ENCODE assay signal across 17 cellular contexts in the genomic region with DNA sequence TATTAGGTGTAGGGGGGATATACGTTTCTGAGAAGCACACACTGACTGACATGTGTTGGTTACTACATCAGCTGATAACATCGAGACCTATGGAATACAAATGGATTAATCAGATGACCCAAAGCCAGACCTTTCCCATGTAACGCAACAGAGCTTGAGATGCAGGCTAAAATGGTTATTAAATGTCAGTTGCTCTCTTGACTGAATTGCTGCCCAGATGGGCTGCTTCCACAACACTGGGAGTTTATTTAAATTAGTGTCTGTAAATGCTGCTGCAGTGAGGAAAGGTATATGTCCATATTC.
DNase-seq lines count a peak whose midpoint lies in the region; ATAC-seq, FAIRE-seq and TF ChIP-seq lines count a peak whose summit lies in the region.
"Had no signal": no experiment of that assay in that cellular context is flagged by ENCODE, and none has a peak within 500 bp of the region (broad histone marks: within the 10 kb centered on the region; RNA-seq: fewer than 3 reads in every experiment).

No MANE protein-coding gene starts in this region.

- intact Hi-C loops in K562 (cut with micrococcal nuclease) = no loop called here
- intact Hi-C loops in prostate gland (cut with DNase I) = no loop called here

- CTCF ChIA-PET in K562 (lab: Yijun Ruan, JAX; ENCODE audit: low intra/inter-chr PET ratio) = no interaction called here

- DNase-seq in NCI-H748 (lab: John Stamatoyannopoulos, UW; ENCODE audit: unreplicated experiment) (peak; percentile 24), NCI-H748 treated with DMSO at 0.1 percent for 48 hours (lab: John Stamatoyannopoulos, UW) (no peak), K562 (ENCODE audit: extremely low read depth in 1 of 4, low spot score in 3 of 4) (no peak), superior temporal gyrus (ENCODE audit: extremely low spot score) (peak; percentile 46), prostate gland (ENCODE audit: low spot score) (no peak), occipital lobe (lab: John Stamatoyannopoulos, UW) (no peak), ecto neural progenitor cell (ENCODE audit: low spot score) (no peak)
- DNase-seq: Caco-2; CD4-positive, CD25-positive, alpha-beta regulatory T cell; EL; KBM-7; NCI-H1048; NCI-H1436 treated with DMSO at 0.1 percent for 48 hours; NCI-H2081 had no signal

- H3K27ac ChIP-seq in K562 (ENCODE audit: extremely low read depth, low read depth, low read length) (no peak overlapping the region), prostate gland (no peak overlapping the region)
- H3K27ac ChIP-seq: 22Rv1 had no signal

- no peaks in the 10 kb centered on the region; the same call in 1 of the 2 replicates for H4K20me1 ChIP-seq in K562 (replicated peaks; ENCODE audit: control insufficient read depth, insufficient read depth, low read length)

- H2AFZ ChIP-seq in K562 (ENCODE audit: low read depth, low read length) = no peak overlapping the region

- H3K27me3 ChIP-seq in K562 (ENCODE audit: control insufficient read depth in 2 of 2, insufficient read depth in 2 of 2, low read length in 2 of 2) = peaks cover 36 to 61% of the 10 kb centered on the region in 2 experiments
- peaks cover 3% of the 10 kb centered on the region for H3K27me3 ChIP-seq in prostate gland (replicated peaks; ENCODE audit: insufficient read depth)

- TF ChIP-seq EP300 in K562 (IDR thresholded peaks at IDR 0.05; ENCODE audit: low read length) = no peak

- ATAC-seq in K562 = no peak

- no peaks in the 10 kb centered on the region for H3K9me1 ChIP-seq in K562 (ENCODE audit: control insufficient read depth, insufficient read depth, low read length)

- no peaks in the 10 kb centered on the region for H3K79me2 ChIP-seq in K562 (ENCODE audit: control insufficient read depth, insufficient read depth, low read length)

- WGBS in K562 (ENCODE audit: insufficient coverage, low coverage, missing lambda C conversion rate) = 1% methylated on average over 3 of the region's 3 CpGs
- WGBS in prostate gland = 67% methylated on average over 3 of the region's 3 CpGs

- FAIRE-seq in K562 (lab: Jason Lieb, UNC) = peak; percentile 40
- FAIRE-seq: GM19239 had no signal

- BruUV-seq in K562 (replicated peaks; lab: Mats Ljungman, UMichigan) = no TSS peak

- in situ Hi-C loops in K562 (cut with MboI) = no loop called here

- POLR2A ChIA-PET in K562 (lab: Yijun Ruan, JAX) = interaction anchor here (1.1 kb wide), 1 partner anchor 33 kb away, joined by 3 read pairs; no protein-coding TSS in a partner anchor

- no peak overlapping the region for H3K4me2 ChIP-seq in K562 (ENCODE audit: insufficient read depth, low read length)

- TF ChIP-seq CTCF in K562 (IDR thresholded peaks at IDR 0.05 in 2 of 3, conservative IDR thresholded peaks at IDR 0.05 in 1 of 3; ENCODE audit: insufficient read depth in 2 of 3, low read depth in 1 of 3, low read length in 3 of 3) (no peak), prostate gland (IDR thresholded peaks at IDR 0.05) (no peak)

- no peak for TF ChIP-seq RAD21 in K562 (CRISPR knock-in tag; conservative IDR thresholded peaks at IDR 0.05 in 1 of 2, IDR thresholded peaks at IDR 0.05 in 1 of 2)

- H3K4me1 ChIP-seq in K562 (replicated peaks in 1 of 2; ENCODE audit: control insufficient read depth in 2 of 2, insufficient read depth in 2 of 2, low read length in 2 of 2) (peaks cover 0 to 9% of the 10 kb centered on the region in 2 experiments; a peak in 1 of 5 replicates), prostate gland (replicated peaks) (peaks cover 3% of the 10 kb centered on the region)

- H3K9me3 ChIP-seq in K562 (replicated peaks; ENCODE audit: control insufficient read depth, insufficient read depth, low read depth, low read length) (no peaks in the 10 kb centered on the region), prostate gland (no peaks in the 10 kb centered on the region)
- H3K9me3 ChIP-seq: Caco-2 had no signal

- no peak overlapping the region for H3K9ac ChIP-seq in K562 (ENCODE audit: insufficient read depth in 1 of 2, low read depth in 2 of 2, low read length in 2 of 2)

- TF ChIP-seq POLR2A in K562 (conservative IDR thresholded peaks at IDR 0.05) (no peak), prostate gland (IDR thresholded peaks at IDR 0.05) (no peak)

- H3K4me3 ChIP-seq in K562 = no peak overlapping the region
- peak overlapping the region; percentile 35 for H3K4me3 ChIP-seq in iPS-11a (ENCODE audit: low read depth, low read length)
- no peak overlapping the region for H3K4me3 ChIP-seq in prostate gland

- H3K36me3 ChIP-seq in K562 (ENCODE audit: control insufficient read depth, insufficient read depth, low read length) (no peaks in the 10 kb centered on the region), prostate gland (no peaks in the 10 kb centered on the region)

TF ChIP-seq in K562, 482 proteins besides CTCF, POLR2A, EP300 and RAD21:
- TF ChIP-seq NR2C2 (CRISPR knock-in tag; IDR thresholded peaks at IDR 0.05) (no peak), NR2C2 (tag; IDR thresholded peaks at IDR 0.05) (no peak), SRSF3 (IDR thresholded peaks at IDR 0.05; ENCODE audit: insufficient read depth, low read length) (no peak), CAMTA2 (CRISPR knock-in tag; conservative IDR thresholded peaks at IDR 0.05) (no peak), HDAC3 (IDR thresholded peaks at IDR 0.05; ENCODE audit: borderline replicate concordance, partially characterized antibody) (no peak), SREBF1 (IDR thresholded peaks at IDR 0.05; ENCODE audit: borderline replicate concordance, low read depth, low read length) (no peak), YY1 (IDR thresholded peaks at IDR 0.05; ENCODE audit: borderline replicate concordance in 1 of 3, control insufficient read depth in 1 of 3, extremely low read depth in 1 of 3, insufficient read depth in 3 of 3, insufficient read length in 1 of 3, insufficient replicate concordance in 2 of 3, low read depth in 1 of 3, low read length in 2 of 3) (no peak), ZNF586 (CRISPR knock-in tag; conservative IDR thresholded peaks at IDR 0.05) (no peak), TRIM28 (IDR thresholded peaks at IDR 0.05) (no peak), NR2F6 (CRISPR knock-in tag; IDR thresholded peaks at IDR 0.05) (no peak), BRD9 (IDR thresholded peaks at IDR 0.05; ENCODE audit: low read depth, partially characterized antibody) (no peak), ZNF263 (CRISPR knock-in tag; IDR thresholded peaks at IDR 0.05; ENCODE audit: borderline replicate concordance) (no peak)
- TF ChIP-seq, protein P1, sequence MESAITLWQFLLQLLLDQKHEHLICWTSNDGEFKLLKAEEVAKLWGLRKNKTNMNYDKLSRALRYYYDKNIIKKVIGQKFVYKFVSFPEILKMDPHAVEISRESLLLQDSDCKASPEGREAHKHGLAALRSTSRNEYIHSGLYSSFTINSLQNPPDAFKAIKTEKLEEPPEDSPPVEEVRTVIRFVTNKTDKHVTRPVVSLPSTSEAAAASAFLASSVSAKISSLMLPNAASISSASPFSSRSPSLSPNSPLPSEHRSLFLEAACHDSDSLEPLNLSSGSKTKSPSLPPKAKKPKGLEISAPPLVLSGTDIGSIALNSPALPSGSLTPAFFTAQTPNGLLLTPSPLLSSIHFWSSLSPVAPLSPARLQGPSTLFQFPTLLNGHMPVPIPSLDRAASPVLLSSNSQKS (CRISPR knock-in tag; IDR thresholded peaks at IDR 0.05) = no peak
TF ChIP-seq in K562: peak in this region for 0.

Comparison
In these comparisons a context has a peak if more than half of its experiments do, and no peak if none do; other contexts are left out.
1. DNase-seq: peak in NCI-H748 (single experiment) and superior temporal gyrus (single experiment); none in NCI-H748 treated with DMSO at 0.1 percent for 48 hours (single experiment), K562 (0 of 4), prostate gland (single experiment), occipital lobe (single experiment) and ecto neural progenitor cell (single experiment).